8 cellular contexts compared by ENCODE assay signal in the genomic region with DNA sequence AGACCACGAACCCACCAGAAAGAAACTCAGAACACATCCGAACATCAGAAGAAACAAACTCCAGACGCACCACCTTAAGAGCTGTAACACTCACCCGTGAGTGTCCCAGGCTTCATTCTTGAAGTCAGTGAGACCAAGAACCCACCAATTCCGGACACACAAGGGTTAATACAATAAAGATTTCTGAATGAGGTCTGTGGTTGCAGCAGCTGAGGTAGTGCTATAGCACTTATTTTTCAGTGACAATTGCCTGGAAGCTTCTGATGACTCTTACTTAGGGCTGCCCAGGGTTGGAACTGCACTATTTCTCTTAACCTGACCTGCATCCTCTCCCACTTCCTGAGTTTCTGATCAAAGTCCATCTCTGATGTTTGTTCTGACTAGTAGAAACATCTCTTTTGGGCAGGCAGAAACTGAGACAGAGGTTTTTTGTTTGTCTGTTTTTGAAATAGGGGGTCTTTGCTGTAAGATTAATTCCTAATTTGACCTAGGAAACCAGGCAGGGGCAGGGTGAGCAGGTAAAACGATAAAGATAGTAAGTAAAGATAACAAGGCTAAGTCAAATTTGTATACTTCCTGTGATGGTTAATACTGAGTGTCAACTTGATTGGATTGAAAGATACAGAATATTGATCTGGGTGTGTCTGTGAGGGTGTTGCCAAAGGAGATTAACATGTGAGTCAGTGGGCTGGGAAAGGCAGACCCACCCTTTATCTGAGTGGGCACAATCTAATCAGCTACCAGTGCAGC.
DNase-seq lines count a peak whose midpoint lies in the region; ATAC-seq, FAIRE-seq and TF ChIP-seq lines count a peak whose summit lies in the region.

No MANE protein-coding gene starts in this region.

- no peak overlapping the region for H3K9ac ChIP-seq in keratinocyte (ENCODE audit: control insufficient read depth, extremely low read depth, insufficient read depth, low read length)

- H3K79me2 ChIP-seq in keratinocyte (ENCODE audit: control insufficient read depth, insufficient read depth, low read length), result no peaks in the 10 kb centered on the region

- intact Hi-C loops in Right ventricle myocardium superior (cut with DNase I), result no loop called here

- no peaks in the 10 kb centered on the region for H3K9me3 ChIP-seq in keratinocyte (ENCODE audit: control insufficient read depth, low read depth, low read length)

- peak overlapping the region; percentile 5 for H3K4me2 ChIP-seq in keratinocyte (ENCODE audit: control insufficient read depth, extremely low read depth, insufficient read depth, low read depth, low read length)

- TF ChIP-seq CTCF in keratinocyte (optimal IDR thresholded peaks at IDR 0.05 in 1 of 3, IDR thresholded peaks at IDR 0.05 in 1 of 3, conservative IDR thresholded peaks at IDR 0.05 in 1 of 3; ENCODE audit: extremely low read depth in 1 of 3, insufficient read depth in 2 of 3, low read length in 3 of 3), result no peak

- dilution Hi-C loops in keratinocyte (cut with MboI; ENCODE audit: extremely low pct_ligation_motif_present, low sequenced_read_pairs), result no loop called here

- no peak overlapping the region for H2AFZ ChIP-seq in keratinocyte (ENCODE audit: control insufficient read depth, low read length)

- H3K4me1 ChIP-seq in keratinocyte (ENCODE audit: control insufficient read depth, extremely low read depth, insufficient read depth, low read length), result peaks cover 46% of the 10 kb centered on the region

- peak; percentile 54 for DNase-seq in Daoy (ENCODE audit: low read depth)
- peak; percentile 16 for DNase-seq in T-helper 22 cell (ENCODE audit: low read depth)
- no peak for DNase-seq in keratinocyte (ENCODE audit: low read depth, low spot score)
- DNase-seq in NCI-H774 (lab: John Stamatoyannopoulos, UW), result no peak
- no peak for DNase-seq in CD1c-positive myeloid dendritic cell (ENCODE audit: extremely low spot score)
- no peak for DNase-seq in Right ventricle myocardium superior

- H3K27ac ChIP-seq in keratinocyte (ENCODE audit: control insufficient read depth, insufficient read depth, low read length), result peak overlapping the region; percentile 13

- ATAC-seq in HG02678 (IDR thresholded peaks at IDR 0.05; ENCODE audit: unreplicated experiment) (peak; percentile 59), esophagus mucosa (no peak), Right ventricle myocardium superior (ENCODE audit: poor library complexity) (no peak)

- no peak overlapping the region for H3K4me3 ChIP-seq in keratinocyte (ENCODE audit: control insufficient read depth in 2 of 3, extremely low read depth in 1 of 3, insufficient read depth in 2 of 3, low read depth in 1 of 3, low read length in 3 of 3)

- no peaks in the 10 kb centered on the region for H3K36me3 ChIP-seq in keratinocyte (ENCODE audit: control insufficient read depth in 2 of 2, extremely low read depth in 1 of 2, insufficient read depth in 2 of 2, low read length in 2 of 2)

- H3K9me1 ChIP-seq in keratinocyte (ENCODE audit: control insufficient read depth, extremely low read depth, insufficient read depth, low read length), result no peaks in the 10 kb centered on the region

- no peak for FAIRE-seq in keratinocyte (lab: Jason Lieb, UNC)

- H4K20me1 ChIP-seq in keratinocyte (ENCODE audit: control insufficient read depth, extremely low read depth, insufficient read depth, low read length), result no peaks in the 10 kb centered on the region

- no peaks in the 10 kb centered on the region for H3K27me3 ChIP-seq in keratinocyte (ENCODE audit: control insufficient read depth, extremely low read depth, insufficient read depth, low read length)

Comparison
In these comparisons a context has a peak if more than half of its experiments do, and no peak if none do; other contexts are left out.
1. DNase-seq: peak in Daoy (single experiment) and T-helper 22 cell (single experiment); none in keratinocyte (single experiment), NCI-H774 (single experiment), CD1c-positive myeloid dendritic cell (single experiment) and Right ventricle myocardium superior (single experiment).